In the genomic region with DNA sequence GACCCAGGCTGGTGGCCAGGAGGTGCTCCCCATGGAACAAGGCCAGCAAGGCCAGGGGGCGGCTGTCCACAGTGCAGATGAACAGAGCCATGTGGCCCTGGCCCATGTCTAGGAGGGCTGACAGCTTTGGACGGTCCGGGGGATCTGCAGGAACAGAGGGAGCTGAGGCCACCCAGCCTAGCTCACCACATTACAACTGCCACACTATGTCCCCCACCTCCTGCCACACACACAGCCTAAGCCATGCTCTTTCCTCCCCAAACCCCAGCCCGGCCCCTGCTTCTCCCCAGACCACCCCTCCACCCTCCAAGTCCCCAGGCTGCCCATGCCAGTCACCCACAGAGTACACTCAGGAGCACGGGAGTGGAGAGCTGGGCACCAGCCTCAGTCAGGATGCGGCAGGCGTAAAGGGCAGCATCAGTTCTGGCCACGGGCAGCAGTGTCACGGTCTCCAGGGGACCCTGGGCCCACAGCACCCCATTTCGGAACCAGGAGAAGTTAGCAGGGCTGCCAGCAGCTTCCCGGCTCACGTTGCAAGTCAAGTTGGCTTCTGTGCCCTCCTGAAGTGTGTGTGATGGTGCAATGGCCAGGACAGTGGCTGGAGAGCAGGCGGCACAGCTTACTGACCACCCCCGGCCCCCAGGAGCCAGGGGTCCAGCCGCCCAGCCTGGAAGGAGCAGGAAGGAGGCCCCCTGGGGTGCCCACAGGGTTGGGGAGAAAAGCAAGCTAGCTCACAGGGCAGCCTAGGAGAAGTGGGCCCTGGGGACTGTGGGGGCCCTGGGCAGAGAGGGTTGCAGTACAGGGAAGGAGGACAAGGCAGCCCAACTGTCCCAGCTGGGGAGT, we compare ENCODE assay signal across 1 cellular context.
TF ChIP-seq lines count a peak whose summit lies in the region.

No MANE protein-coding gene starts in this region.

TF ChIP-seq in HepG2, 621 proteins besides CTCF, POLR2A, EP300 and RAD21:
- TF ChIP-seq ATF7-NPFF (CRISPR knock-in tag; IDR thresholded peaks at IDR 0.05; ENCODE audit: low read depth): no peak
- peak; percentile 21; the same call in 1 of the 2 replicates for TF ChIP-seq ZNF280B (CRISPR knock-in tag; IDR thresholded peaks at IDR 0.05; ENCODE audit: borderline replicate concordance)
- no peak for TF ChIP-seq ZNF616 (CRISPR knock-in tag; IDR thresholded peaks at IDR 0.05; ENCODE audit: low read depth)
- TF ChIP-seq, protein P1, sequence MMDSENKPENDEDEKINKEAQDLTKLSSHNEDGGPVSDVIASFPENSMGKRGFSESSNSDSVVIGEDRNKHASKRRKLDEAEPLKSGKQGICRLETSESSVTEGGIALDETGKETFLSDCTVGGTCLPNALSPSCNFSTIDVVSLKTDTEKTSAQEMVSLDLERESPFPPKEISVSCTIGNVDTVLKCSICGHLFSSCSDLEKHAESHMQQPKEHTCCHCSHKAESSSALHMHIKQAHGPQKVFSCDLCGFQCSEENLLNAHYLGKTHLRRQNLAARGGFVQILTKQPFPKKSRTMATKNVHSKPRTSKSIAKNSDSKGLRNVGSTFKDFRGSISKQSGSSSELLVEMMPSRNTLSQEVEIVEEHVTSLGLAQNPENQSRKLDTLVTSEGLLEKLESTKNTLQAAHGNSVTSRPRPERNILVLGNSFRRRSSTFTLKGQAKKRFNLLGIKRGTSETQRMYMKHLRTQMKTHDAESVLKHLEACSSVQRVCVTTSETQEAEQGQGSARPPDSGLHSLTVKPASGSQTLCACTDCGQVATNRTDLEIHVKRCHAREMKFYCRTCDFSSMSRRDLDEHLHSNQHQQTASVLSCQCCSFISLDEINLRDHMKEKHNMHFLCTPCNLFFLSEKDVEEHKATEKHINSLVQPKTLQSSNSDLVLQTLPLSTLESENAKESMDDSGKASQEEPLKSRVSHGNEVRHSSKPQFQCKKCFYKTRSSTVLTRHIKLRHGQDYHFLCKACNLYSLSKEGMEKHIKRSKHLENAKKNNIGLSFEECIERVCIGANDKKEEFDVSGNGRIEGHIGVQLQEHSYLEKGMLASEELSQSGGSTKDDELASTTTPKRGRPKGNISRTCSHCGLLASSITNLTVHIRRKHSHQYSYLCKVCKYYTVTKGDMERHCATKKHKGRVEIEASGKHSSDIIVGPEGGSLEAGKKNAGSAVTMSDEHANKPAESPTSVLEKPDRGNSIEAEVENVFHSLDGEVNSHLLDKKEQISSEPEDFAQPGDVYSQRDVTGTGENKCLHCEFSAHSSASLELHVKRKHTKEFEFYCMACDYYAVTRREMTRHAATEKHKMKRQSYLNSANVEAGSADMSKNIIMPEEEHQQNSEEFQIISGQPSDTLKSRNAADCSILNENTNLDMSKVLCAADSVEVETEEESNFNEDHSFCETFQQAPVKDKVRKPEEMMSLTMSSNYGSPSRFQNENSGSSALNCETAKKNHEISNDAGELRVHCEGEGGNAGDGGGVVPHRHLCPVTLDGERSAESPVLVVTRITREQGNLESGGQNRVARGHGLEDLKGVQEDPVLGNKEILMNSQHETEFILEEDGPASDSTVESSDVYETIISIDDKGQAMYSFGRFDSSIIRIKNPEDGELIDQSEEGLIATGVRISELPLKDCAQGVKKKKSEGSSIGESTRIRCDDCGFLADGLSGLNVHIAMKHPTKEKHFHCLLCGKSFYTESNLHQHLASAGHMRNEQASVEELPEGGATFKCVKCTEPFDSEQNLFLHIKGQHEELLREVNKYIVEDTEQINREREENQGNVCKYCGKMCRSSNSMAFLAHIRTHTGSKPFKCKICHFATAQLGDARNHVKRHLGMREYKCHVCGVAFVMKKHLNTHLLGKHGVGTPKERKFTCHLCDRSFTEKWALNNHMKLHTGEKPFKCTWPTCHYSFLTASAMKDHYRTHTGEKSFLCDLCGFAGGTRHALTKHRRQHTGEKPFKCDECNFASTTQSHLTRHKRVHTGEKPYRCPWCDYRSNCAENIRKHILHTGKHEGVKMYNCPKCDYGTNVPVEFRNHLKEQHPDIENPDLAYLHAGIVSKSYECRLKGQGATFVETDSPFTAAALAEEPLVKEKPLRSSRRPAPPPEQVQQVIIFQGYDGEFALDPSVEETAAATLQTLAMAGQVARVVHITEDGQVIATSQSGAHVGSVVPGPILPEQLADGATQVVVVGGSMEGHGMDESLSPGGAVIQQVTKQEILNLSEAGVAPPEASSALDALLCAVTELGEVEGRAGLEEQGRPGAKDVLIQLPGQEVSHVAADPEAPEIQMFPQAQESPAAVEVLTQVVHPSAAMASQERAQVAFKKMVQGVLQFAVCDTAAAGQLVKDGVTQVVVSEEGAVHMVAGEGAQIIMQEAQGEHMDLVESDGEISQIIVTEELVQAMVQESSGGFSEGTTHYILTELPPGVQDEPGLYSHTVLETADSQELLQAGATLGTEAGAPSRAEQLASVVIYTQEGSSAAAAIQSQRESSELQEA (CRISPR knock-in tag; IDR thresholded peaks at IDR 0.05; ENCODE audit: not compliant biosample characterization): peak; percentile 9
- TF ChIP-seq PHF5A (CRISPR knock-in tag; IDR thresholded peaks at IDR 0.05; ENCODE audit: low read depth, unreplicated experiment): no peak
- no peak for TF ChIP-seq RNF2 (conservative IDR thresholded peaks at IDR 0.05; ENCODE audit: low read depth)
- 0 out of 2 replicates have a peak, but pooled peaks have one; percentile 10 for TF ChIP-seq ZNF607 (CRISPR knock-in tag; IDR thresholded peaks at IDR 0.05; ENCODE audit: borderline replicate concordance)
- TF ChIP-seq CBX1 (IDR thresholded peaks at IDR 0.05; ENCODE audit: low read depth): no peak
- TF ChIP-seq, protein P2, sequence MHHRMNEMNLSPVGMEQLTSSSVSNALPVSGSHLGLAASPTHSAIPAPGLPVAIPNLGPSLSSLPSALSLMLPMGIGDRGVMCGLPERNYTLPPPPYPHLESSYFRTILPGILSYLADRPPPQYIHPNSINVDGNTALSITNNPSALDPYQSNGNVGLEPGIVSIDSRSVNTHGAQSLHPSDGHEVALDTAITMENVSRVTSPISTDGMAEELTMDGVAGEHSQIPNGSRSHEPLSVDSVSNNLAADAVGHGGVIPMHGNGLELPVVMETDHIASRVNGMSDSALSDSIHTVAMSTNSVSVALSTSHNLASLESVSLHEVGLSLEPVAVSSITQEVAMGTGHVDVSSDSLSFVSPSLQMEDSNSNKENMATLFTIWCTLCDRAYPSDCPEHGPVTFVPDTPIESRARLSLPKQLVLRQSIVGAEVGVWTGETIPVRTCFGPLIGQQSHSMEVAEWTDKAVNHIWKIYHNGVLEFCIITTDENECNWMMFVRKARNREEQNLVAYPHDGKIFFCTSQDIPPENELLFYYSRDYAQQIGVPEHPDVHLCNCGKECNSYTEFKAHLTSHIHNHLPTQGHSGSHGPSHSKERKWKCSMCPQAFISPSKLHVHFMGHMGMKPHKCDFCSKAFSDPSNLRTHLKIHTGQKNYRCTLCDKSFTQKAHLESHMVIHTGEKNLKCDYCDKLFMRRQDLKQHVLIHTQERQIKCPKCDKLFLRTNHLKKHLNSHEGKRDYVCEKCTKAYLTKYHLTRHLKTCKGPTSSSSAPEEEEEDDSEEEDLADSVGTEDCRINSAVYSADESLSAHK (CRISPR knock-in tag; IDR thresholded peaks at IDR 0.05; ENCODE audit: borderline replicate concordance): no peak
- TF ChIP-seq ZNF263 (CRISPR knock-in tag; IDR thresholded peaks at IDR 0.05): peak; percentile 21; the same call in 1 of the 2 replicates
- TF ChIP-seq ZNF605 (CRISPR knock-in tag; IDR thresholded peaks at IDR 0.05): no peak
- TF ChIP-seq PREB (CRISPR knock-in tag; IDR thresholded peaks at IDR 0.05): no peak
- no peak for TF ChIP-seq THAP11 (CRISPR knock-in tag; IDR thresholded peaks at IDR 0.05)
TF ChIP-seq in HepG2: peak in this region for 4.
